1 cellular context compared by ENCODE assay signal in genomic region chr1:8562881-8563865, GRCh38.
TF ChIP-seq lines count a peak whose summit lies in the region.

No MANE protein-coding gene starts in this region.

TF ChIP-seq in HepG2, 621 proteins besides CTCF, POLR2A, EP300 and RAD21 (continued from another document):
- TF ChIP-seq ZNF276 (CRISPR knock-in tag; IDR thresholded peaks at IDR 0.05; ENCODE audit: low read depth): no peak
- no peak for TF ChIP-seq ZNF597 (CRISPR knock-in tag; IDR thresholded peaks at IDR 0.05)
- TF ChIP-seq ZNF614 (CRISPR knock-in tag; IDR thresholded peaks at IDR 0.05; ENCODE audit: borderline replicate concordance): peak; percentile 38; the same call in 1 of the 2 replicates
- TF ChIP-seq NFE2L2 (IDR thresholded peaks at IDR 0.05; ENCODE audit: low read length): peak; percentile 75; the same call in 1 of the 2 replicates
- TF ChIP-seq ZNF605 (CRISPR knock-in tag; IDR thresholded peaks at IDR 0.05): no peak
- no peak for TF ChIP-seq LCORL (IDR thresholded peaks at IDR 0.05)
- TF ChIP-seq LCORL (CRISPR knock-in tag; IDR thresholded peaks at IDR 0.05): no peak
- no peak for TF ChIP-seq ATAD3A (CRISPR knock-in tag; IDR thresholded peaks at IDR 0.05)
- 0 out of 2 replicates have a peak, but pooled peaks have one; percentile 28 for TF ChIP-seq TGIF2 (CRISPR knock-in tag; IDR thresholded peaks at IDR 0.05)
- TF ChIP-seq PRMT3 (CRISPR knock-in tag; IDR thresholded peaks at IDR 0.05; ENCODE audit: borderline replicate concordance, low read depth): no peak
- no peak for TF ChIP-seq ARID4A (CRISPR knock-in tag; IDR thresholded peaks at IDR 0.05; ENCODE audit: borderline replicate concordance)
- TF ChIP-seq ZNF761 (CRISPR knock-in tag; conservative IDR thresholded peaks at IDR 0.05): no peak
- no peak for TF ChIP-seq HNF1A (IDR thresholded peaks at IDR 0.05; ENCODE audit: low read depth)
- TF ChIP-seq HNF1A (CRISPR knock-in tag; IDR thresholded peaks at IDR 0.05; ENCODE audit: borderline replicate concordance): 0 out of 2 replicates have a peak, but pooled peaks have one; percentile 7
- no peak for TF ChIP-seq TRIM24 (CRISPR knock-in tag; IDR thresholded peaks at IDR 0.05)
- no peak for TF ChIP-seq ZMYM3 (CRISPR knock-in tag; IDR thresholded peaks at IDR 0.05)
- TF ChIP-seq KAT8 (CRISPR knock-in tag; IDR thresholded peaks at IDR 0.05): no peak
- TF ChIP-seq HMG20A (CRISPR knock-in tag; IDR thresholded peaks at IDR 0.05; ENCODE audit: borderline replicate concordance): no peak
- TF ChIP-seq GZF1 (CRISPR knock-in tag; IDR thresholded peaks at IDR 0.05): no peak
- TF ChIP-seq ZBTB25 (CRISPR knock-in tag; IDR thresholded peaks at IDR 0.05): 0 out of 2 replicates have a peak, but pooled peaks have one; percentile 16
- TF ChIP-seq ZKSCAN8 (CRISPR knock-in tag; IDR thresholded peaks at IDR 0.05; ENCODE audit: borderline replicate concordance): no peak
- no peak for TF ChIP-seq ZNF781 (CRISPR knock-in tag; IDR thresholded peaks at IDR 0.05; ENCODE audit: borderline replicate concordance, not compliant biosample characterization)
- TF ChIP-seq NR3C1 (CRISPR knock-in tag; IDR thresholded peaks at IDR 0.05): no peak
- no peak for TF ChIP-seq ZFP36L1 (CRISPR knock-in tag; IDR thresholded peaks at IDR 0.05)
- no peak for TF ChIP-seq ZBTB44 (CRISPR knock-in tag; IDR thresholded peaks at IDR 0.05)
- peak; percentile 9; the same call in 1 of the 2 replicates for TF ChIP-seq HNF4A (CRISPR knock-in tag; IDR thresholded peaks at IDR 0.05)
- TF ChIP-seq ARID3A (IDR thresholded peaks at IDR 0.05; ENCODE audit: low read depth, low read length): peak; percentile 5; the same call in 1 of the 2 replicates
- TF ChIP-seq ZEB1 (IDR thresholded peaks at IDR 0.05; ENCODE audit: insufficient replicate concordance, low read depth): no peak
- no peak for TF ChIP-seq THAP11 (CRISPR knock-in tag; IDR thresholded peaks at IDR 0.05)
- no peak for TF ChIP-seq NCOA5 (CRISPR knock-in tag; IDR thresholded peaks at IDR 0.05)
- TF ChIP-seq PATZ1 (CRISPR knock-in tag; IDR thresholded peaks at IDR 0.05): no peak
- no peak for TF ChIP-seq ZNF776 (CRISPR knock-in tag; IDR thresholded peaks at IDR 0.05)
- 0 out of 2 replicates have a peak, but pooled peaks have one; percentile 3 for TF ChIP-seq NFIC (IDR thresholded peaks at IDR 0.05; ENCODE audit: low read length)
- no peak for TF ChIP-seq GATA4 (IDR thresholded peaks at IDR 0.05; ENCODE audit: borderline replicate concordance, low read depth)
- 0 out of 2 replicates have a peak, but pooled peaks have one; percentile 8 for TF ChIP-seq TARDBP (CRISPR knock-in tag; IDR thresholded peaks at IDR 0.05)
- TF ChIP-seq HINFP (CRISPR knock-in tag; IDR thresholded peaks at IDR 0.05; ENCODE audit: low read depth): no peak
- 0 out of 2 replicates have a peak, but pooled peaks have one; percentile 47 for TF ChIP-seq POGK (CRISPR knock-in tag; conservative IDR thresholded peaks at IDR 0.05)
- no peak for TF ChIP-seq SOX13 (IDR thresholded peaks at IDR 0.05)
- peak in 1 of 2 experiments; percentile 48; a peak in 1 of 4 replicates for TF ChIP-seq SOX13 (CRISPR knock-in tag; conservative IDR thresholded peaks at IDR 0.05 in 1 of 2, IDR thresholded peaks at IDR 0.05 in 1 of 2)
